Comparison of ENCODE assay signal across 8 cellular contexts in genomic region chr21:43789276-43790052, GRCh38. TPM values are rescaled to one million over a fixed set of nuclear protein-coding genes. Genes with fewer than 3 reads are reported as not detected.
A peak's percentile ranks its signal among the peaks of the same experiment; 100 is the strongest.
DNase-seq lines count a peak whose midpoint lies in the region; ATAC-seq and TF ChIP-seq lines count a peak whose summit lies in the region.

TSS of gene RRP1 (plus strand) at chr21:43789577. CDS start at chr21:43789630, 53 bp downstream.

- no peak for TF ChIP-seq EP300 in Ishikawa (IDR thresholded peaks at IDR 0.05; ENCODE audit: borderline replicate concordance)

- DNase-seq in DMS153 (lab: John Stamatoyannopoulos, UW) (peak; percentile 68), OCI-M1 (lab: John Stamatoyannopoulos, UW) (peak; percentile 99), activated T-cell treated with anti-CD3 and anti-CD28 coated beads for 24 hours (ENCODE audit: low read depth) (peak; percentile 95), epithelial cell of esophagus (ENCODE audit: low read depth) (peak; percentile 86), mucosa of gallbladder (ENCODE audit: low spot score) (peak; percentile 93)
- peak; percentile 89 for DNase-seq in stimulated activated CD8-positive, alpha-beta memory T cell treated with anti-CD3 and anti-CD28 coated beads, Interleukin-4, amount 100 ng/mL, for 24 hours (ENCODE audit: low read depth)

- TF ChIP-seq CTCF in epithelial cell of esophagus (IDR thresholded peaks at IDR 0.05; ENCODE audit: insufficient read depth, low read depth, low read length, missing control alignments) = peak; percentile 42

- peak within 1 kb of the TSS; percentile 97 for H3K4me3 ChIP-seq in epithelial cell of esophagus (ENCODE audit: low read length)

- TF ChIP-seq RAD21 in Ishikawa (IDR thresholded peaks at IDR 0.05; ENCODE audit: low read depth) = peak; percentile 43; the same call in 1 of the 2 replicates

- ATAC-seq in GM21529 (IDR thresholded peaks at IDR 0.05; ENCODE audit: unreplicated experiment) = peak; percentile 73

TF ChIP-seq in Ishikawa, 13 proteins besides CTCF, POLR2A, EP300 and RAD21:
- no peak for TF ChIP-seq REST (IDR thresholded peaks at IDR 0.05; ENCODE audit: low read depth)
- TF ChIP-seq TAF1 (IDR thresholded peaks at IDR 0.05; ENCODE audit: low read depth) = 0 out of 2 replicates have a peak, but pooled peaks have one; percentile 58
- peak; percentile 63; the same call in 1 of the 2 replicates for TF ChIP-seq TCF12 (IDR thresholded peaks at IDR 0.05; ENCODE audit: low read depth)
- peak; percentile 19; the same call in 1 of the 2 replicates for TF ChIP-seq TEAD4 (IDR thresholded peaks at IDR 0.05)
- no peak for TF ChIP-seq YY1 (IDR thresholded peaks at IDR 0.05; ENCODE audit: low read depth)
- TF ChIP-seq MAX (IDR thresholded peaks at IDR 0.05) = peak; percentile 95
- no peak for TF ChIP-seq FOXM1 (IDR thresholded peaks at IDR 0.05; ENCODE audit: borderline replicate concordance, low read depth)
- TF ChIP-seq ZBTB7A (IDR thresholded peaks at IDR 0.05; ENCODE audit: low read depth) = peak; percentile 83
- TF ChIP-seq NFIC (IDR thresholded peaks at IDR 0.05) = no peak
- peak; percentile 63 for TF ChIP-seq USF1 (IDR thresholded peaks at IDR 0.05)
- TF ChIP-seq CEBPB (IDR thresholded peaks at IDR 0.05) = no peak
- peak; percentile 91 for TF ChIP-seq CREB1 (IDR thresholded peaks at IDR 0.05; ENCODE audit: low read depth)
- peak; percentile 58; the same call in 1 of the 2 replicates for TF ChIP-seq EGR1 (IDR thresholded peaks at IDR 0.05)

RNA-seq across cellular contexts. Expression of gene RRP1, which starts in this region (rescaled TPM):
- 19.2 TPM for total RNA-seq in mucosa of gallbladder

Comparison
In these comparisons a context has a peak if more than half of its experiments do, and no peak if none do; other contexts are left out.
1. Peak in every context shown above with its lines: DNase-seq, ATAC-seq and H3K4me3 ChIP-seq.